ENCODE assay signal across 8 cellular contexts in genomic region chrX:24150051-24150790, GRCh38. TPM values are rescaled to one million over a fixed set of nuclear protein-coding genes. Genes with fewer than 3 reads are reported as not detected.
DNase-seq lines count a peak whose midpoint lies in the region; ATAC-seq, FAIRE-seq and TF ChIP-seq lines count a peak whose summit lies in the region.

No MANE protein-coding gene starts in this region.

- no peaks in the 10 kb centered on the region for H3K36me3 ChIP-seq in endothelial cell of umbilical vein (ENCODE audit: control insufficient read depth in 2 of 2, extremely low read depth in 1 of 2, insufficient read depth in 2 of 2, low read length in 2 of 2)

- in situ Hi-C loops in Caki2 (cut with HindIII; ENCODE audit: low pct_unique_long_range_greater_than_20kb, low sequenced_read_pairs) = no loop called here

- H3K9me3 ChIP-seq in endothelial cell of umbilical vein (replicated peaks; ENCODE audit: control insufficient read depth, insufficient read depth, low read length) (no peaks in the 10 kb centered on the region), mononuclear cell (ENCODE audit: low read depth, low read length) (no peaks in the 10 kb centered on the region)

- dilution Hi-C loops in endothelial cell of umbilical vein (cut with MboI; ENCODE audit: extremely low pct_ligation_motif_present, low sequenced_read_pairs) = no loop called here

- H3K79me2 ChIP-seq in endothelial cell of umbilical vein (ENCODE audit: control insufficient read depth, insufficient read depth, low read length) = peaks cover 49% of the 10 kb centered on the region

- BruUV-seq in endothelial cell of umbilical vein (replicated peaks; lab: Mats Ljungman, UMichigan) = no TSS peak

- no peak for FAIRE-seq in endothelial cell of umbilical vein (lab: Jason Lieb, UNC)

- ATAC-seq in GM19467 (IDR thresholded peaks at IDR 0.05; ENCODE audit: unreplicated experiment) = peak; percentile 65

- CTCF ChIA-PET in endothelial cell of umbilical vein (lab: Charles Lee) = no interaction called here

- H4K20me1 ChIP-seq in endothelial cell of umbilical vein (replicated peaks; ENCODE audit: control insufficient read depth, extremely low read depth, insufficient read depth, low read length) = peaks cover 2% of the 10 kb centered on the region

- peak in 1 of 2 donors; percentile 25 for TF ChIP-seq CTCF in endothelial cell of umbilical vein (IDR thresholded peaks at IDR 0.05; ENCODE audit: extremely low read depth in 1 of 2, insufficient read depth in 1 of 2, low read depth in 1 of 2, low read length in 2 of 2)

- H3K27me3 ChIP-seq in endothelial cell of umbilical vein (ENCODE audit: control insufficient read depth in 2 of 2, insufficient read depth in 2 of 2, low read length in 2 of 2) (no peaks in the 10 kb centered on the region), mononuclear cell (ENCODE audit: insufficient read depth, low read length) (no peaks in the 10 kb centered on the region)

- H3K4me1 ChIP-seq in endothelial cell of umbilical vein (ENCODE audit: control insufficient read depth, extremely low read depth, insufficient read depth, low read length) = peaks cover 53% of the 10 kb centered on the region
- peaks cover 41% of the 10 kb centered on the region for H3K4me1 ChIP-seq in mononuclear cell (ENCODE audit: insufficient read depth, low read length)

- POLR2A ChIA-PET in endothelial cell of umbilical vein (lab: Charles Lee) = no interaction called here

- H3K9me1 ChIP-seq in endothelial cell of umbilical vein (replicated peaks; ENCODE audit: control insufficient read depth, extremely low read depth, insufficient read depth, low read length) = no peaks in the 10 kb centered on the region

- H3K4me3 ChIP-seq in endothelial cell of umbilical vein (replicated peaks in 1 of 3; ENCODE audit: insufficient read depth in 1 of 3, low read depth in 1 of 3, low read length in 3 of 3) = peak overlapping the region; percentile 68 to 90 (median 79)
- H3K4me3 ChIP-seq in mononuclear cell (ENCODE audit: low read length) = peak overlapping the region; percentile 76

- peak overlapping the region; percentile 86 for H3K27ac ChIP-seq in endothelial cell of umbilical vein (ENCODE audit: insufficient read depth, low read depth, low read length)

- H3K4me2 ChIP-seq in endothelial cell of umbilical vein (ENCODE audit: insufficient read depth, low read length) = peak overlapping the region; percentile 83

- no peak for TF ChIP-seq POLR2A in endothelial cell of umbilical vein (IDR thresholded peaks at IDR 0.05; ENCODE audit: low read depth, low read length)

- peak overlapping the region; percentile 87 for H3K9ac ChIP-seq in endothelial cell of umbilical vein (replicated peaks; ENCODE audit: extremely low read depth, insufficient read depth, low read length)

- no peak overlapping the region for H2AFZ ChIP-seq in endothelial cell of umbilical vein (ENCODE audit: low read depth, low read length)

- DNase-seq in Caki2 (ENCODE audit: low read depth) = peak; percentile 83
- DNase-seq in HPDE6-E6E7 (ENCODE audit: extremely low spot score) = peak; percentile 84
- peak; percentile 93 to 96 for DNase-seq in NOMO-1 (lab: John Stamatoyannopoulos, UW; ENCODE audit: unreplicated experiment in 2 of 2)
- DNase-seq in activated CD8-positive, alpha-beta memory T cell treated with anti-CD3 and anti-CD28 coated beads, Interleukin-2, amount 50 U/mL, for 48 hours = peak; percentile 83
- DNase-seq in endothelial cell of umbilical vein (ENCODE audit: low read depth, low spot score) = peak; percentile 68
- DNase-seq in stimulated activated CD8-positive, alpha-beta memory T cell treated with anti-CD3 and anti-CD28 coated beads, Interleukin-4, amount 100 ng/mL, for 1 hour (ENCODE audit: low read depth in 2 of 2, low spot score in 1 of 2) = peak; percentile 60 to 75

- intact Hi-C loops in endothelial cell of umbilical vein (cut with micrococcal nuclease) = loop anchor here (10.0 kb wide), 1 partner anchor 245 kb away; the partner anchor contains the start of genes APOO and CXorf58

TF ChIP-seq in endothelial cell of umbilical vein, 7 proteins besides CTCF, POLR2A, EP300 and RAD21:
- TF ChIP-seq GATA2 (IDR thresholded peaks at IDR 0.05; ENCODE audit: insufficient read depth, insufficient read length, low read depth, low read length) = no peak
- TF ChIP-seq MAX (IDR thresholded peaks at IDR 0.05; ENCODE audit: insufficient read depth, insufficient read length) = no peak
- no peak for TF ChIP-seq MYC (IDR thresholded peaks at IDR 0.05; ENCODE audit: low read depth, low read length)
- peak; percentile 48 for TF ChIP-seq POLR2AphosphoS5 (IDR thresholded peaks at IDR 0.05; ENCODE audit: insufficient read depth, low read depth, low read length)
- peak; percentile 21 for TF ChIP-seq FOS (IDR thresholded peaks at IDR 0.05; ENCODE audit: borderline replicate concordance, insufficient read depth, low read length)
- no peak for TF ChIP-seq JUN (IDR thresholded peaks at IDR 0.05; ENCODE audit: borderline replicate concordance, insufficient read depth, insufficient read length, low read depth)
- no peak for TF ChIP-seq EZH2 (IDR thresholded peaks at IDR 0.05; ENCODE audit: borderline replicate concordance, low read depth, low read length, severe bottlenecking)

RNA-seq across cellular contexts. Expression of gene ZFX, which starts 0.7 kb away (rescaled TPM):
- 7.2 and 12.2 TPM in 2 replicates for total RNA-seq in Caki2 (2014; rRNA removed; shearing (Covaris generic); ENCODE audit: low replicate concordance)
- total RNA-seq in endothelial cell of umbilical vein (32.1 and 34.1 TPM in 2 replicates), mononuclear cell (129 TPM)
- polyA plus RNA-seq in endothelial cell of umbilical vein = 6.0 and 11.4 TPM in 2 replicates
- polyA plus RNA-seq in endothelial cell of umbilical vein (2011; cell fraction: cytosol; rRNA removed) = 9.0 and 9.6 TPM in 2 replicates
- 28.2 and 30.6 TPM in 2 replicates for polyA plus RNA-seq in endothelial cell of umbilical vein (2011; cell fraction: nucleus; rRNA removed)
- 14.8 TPM in 2 replicates for polyA plus RNA-seq in endothelial cell of umbilical vein (2012)
- 53.9 and 59.0 TPM in 2 replicates for polyA minus RNA-seq in endothelial cell of umbilical vein
- 63.0 TPM for polyA minus RNA-seq in endothelial cell of umbilical vein (2011; cell fraction: cytosol; rRNA and poly(A)+ RNA removed)
- 60.4 and 61.5 TPM in 2 replicates for polyA minus RNA-seq in endothelial cell of umbilical vein (2011; cell fraction: nucleus; rRNA and poly(A)+ RNA removed)

Comparison
In these comparisons a context has a peak if more than half of its experiments do, and no peak if none do; other contexts are left out.
1. Peak in every context shown above with its lines: DNase-seq, ATAC-seq, H3K4me3 ChIP-seq and H3K27ac ChIP-seq.